In the genomic region with DNA sequence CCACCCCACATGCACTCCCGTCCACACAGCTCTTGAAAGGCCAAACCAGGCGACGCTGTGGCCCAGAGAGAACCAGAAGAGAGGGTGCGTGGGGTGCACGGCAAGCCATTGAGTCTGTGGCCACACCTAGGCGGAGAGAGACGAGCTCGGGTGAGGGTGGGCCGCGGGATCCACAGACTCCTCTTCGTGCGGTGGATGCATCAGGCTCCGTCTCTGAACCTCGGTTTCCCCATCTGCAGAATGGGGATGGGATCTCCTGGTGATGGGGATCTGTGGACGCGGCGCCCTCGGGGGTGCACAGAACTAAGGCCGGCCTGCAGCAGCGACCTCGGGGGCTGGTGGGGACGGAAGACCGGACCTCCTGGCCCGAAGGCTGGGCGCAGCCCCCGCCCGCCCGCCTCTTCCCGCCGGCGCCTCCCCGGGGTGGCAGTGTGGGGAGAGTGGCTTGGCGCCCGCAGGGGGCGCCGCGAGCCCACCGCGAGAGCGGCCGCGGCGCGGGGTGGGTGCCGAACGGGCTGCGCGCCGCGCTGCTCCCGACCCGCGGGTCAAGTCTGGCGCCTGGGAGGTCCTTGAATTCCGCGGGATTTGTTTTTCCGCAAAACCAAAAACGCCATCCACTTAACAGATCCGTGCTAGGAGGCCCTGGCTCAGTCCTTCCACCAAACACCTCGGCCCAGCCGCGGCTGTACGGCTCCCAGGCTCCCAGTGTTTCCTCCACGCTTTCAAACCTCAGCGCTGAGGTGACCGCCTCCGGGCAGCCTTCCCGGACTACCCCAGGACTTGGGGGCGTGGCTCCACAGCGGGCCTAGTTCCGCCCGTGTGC, we compare ENCODE assay signal across 8 cellular contexts. TPM values are rescaled to one million over a fixed set of nuclear protein-coding genes. Genes with fewer than 3 reads are reported as not detected.
DNase-seq lines count a peak whose midpoint lies in the region; ATAC-seq, FAIRE-seq and TF ChIP-seq lines count a peak whose summit lies in the region.

No MANE protein-coding gene starts in this region.

- DNase-seq in BJ (ENCODE audit: low read depth) = no peak
- DNase-seq in NCI-H2227 (lab: John Stamatoyannopoulos, UW; ENCODE audit: unreplicated experiment) = peak; percentile 58
- DNase-seq in activated T-cell treated with anti-CD3 and anti-CD28 coated beads, Interleukin-2, amount 50 U/mL, for 4 hours = peak; percentile 22
- peak; percentile 30 for DNase-seq in fibroblast of mammary gland (ENCODE audit: low read depth)
- peak; percentile 29 for DNase-seq in naive B cell
- peak; percentile 72 for DNase-seq in urothelium cell line (ENCODE audit: low spot score)
- no peak for DNase-seq in putamen (ENCODE audit: low spot score)

- H3K27me3 ChIP-seq in BJ (ENCODE audit: control insufficient read depth, insufficient read depth, low read length) = no peaks in the 10 kb centered on the region

- TF ChIP-seq CTCF in BJ (IDR thresholded peaks at IDR 0.05; ENCODE audit: insufficient read depth, low read depth, low read length) (no peak), fibroblast of mammary gland (conservative IDR thresholded peaks at IDR 0.05; ENCODE audit: control insufficient read depth, insufficient read depth, low read depth, low read length) (no peak)

- CTCF ChIA-PET in BJ (lab: Yijun Ruan, JAX) = interaction anchor here (0.7 to 0.8 kb wide), 3 partner anchors 9 to 285 kb away, joined by 3 to 7 read pairs (median 5); no protein-coding TSS in a partner anchor

- no peaks in the 10 kb centered on the region for H3K9me3 Mint-ChIP-seq in activated T-cell treated with anti-CD3 and anti-CD28 coated beads, Interleukin-2, amount 50 U/mL, for 4 hours
- H3K9me3 Mint-ChIP-seq in naive B cell = no peaks in the 10 kb centered on the region

- peak overlapping the region; percentile 83 for H3K4me3 Mint-ChIP-seq in activated T-cell treated with anti-CD3 and anti-CD28 coated beads, Interleukin-2, amount 50 U/mL, for 4 hours
- H3K4me3 Mint-ChIP-seq in naive B cell = peak overlapping the region; percentile 78 to 90 (median 84)

- ATAC-seq in GM19438 (IDR thresholded peaks at IDR 0.05; ENCODE audit: low read depth, unreplicated experiment) = peak; percentile 58
- peak; percentile 92 to 94 for ATAC-seq in activated T-cell treated with anti-CD3 and anti-CD28 coated beads, Interleukin-2, amount 50 U/mL, for 4 hours
- ATAC-seq in naive B cell (ENCODE audit: low read depth in 2 of 2) = peak; percentile 93 to 94

- FAIRE-seq in urothelium cell line (lab: Jason Lieb, UNC) = no peak

- H3K27me3 Mint-ChIP-seq in activated T-cell treated with anti-CD3 and anti-CD28 coated beads, Interleukin-2, amount 50 U/mL, for 4 hours (ENCODE audit: low read depth) = peaks cover 26% of the 10 kb centered on the region
- peaks cover 47 to 70% (median 56%) of the 10 kb centered on the region in 3 donors for H3K27me3 Mint-ChIP-seq in naive B cell

- peaks cover 7% of the 10 kb centered on the region for H3K4me1 Mint-ChIP-seq in activated T-cell treated with anti-CD3 and anti-CD28 coated beads, Interleukin-2, amount 50 U/mL, for 4 hours (ENCODE audit: low read depth)
- peaks cover 9 to 17% (median 11%) of the 10 kb centered on the region in 3 donors for H3K4me1 Mint-ChIP-seq in naive B cell

- H3K27ac Mint-ChIP-seq in naive B cell = peak overlapping the region in 3 of 6 donors; percentile 33 to 91 (median 62)

- H3K4me3 ChIP-seq in BJ (ENCODE audit: low read depth, low read length) (peak overlapping the region; percentile 36), fibroblast of mammary gland (ENCODE audit: control insufficient read depth, low read depth, low read length) (peak overlapping the region; percentile 56)

- no peaks in the 10 kb centered on the region for H3K36me3 Mint-ChIP-seq in activated T-cell treated with anti-CD3 and anti-CD28 coated beads, Interleukin-2, amount 50 U/mL, for 4 hours (ENCODE audit: insufficient read depth)
- no peaks in the 10 kb centered on the region for H3K36me3 Mint-ChIP-seq in naive B cell

- H3K36me3 ChIP-seq in BJ (ENCODE audit: control insufficient read depth, insufficient read depth, low read length) = no peaks in the 10 kb centered on the region

- POLR2A ChIA-PET in BJ (lab: Charles Lee) = no interaction called here

RNA-seq across cellular contexts. Expression of a gene that starts 13.2 kb away (rescaled TPM):
- polyA plus RNA-seq in BJ (2011; rRNA removed) (62.5 and 67.6 TPM in 2 replicates), naive B cell (ENCODE audit: low read depth in 6 of 6) (100 to 1,000 TPM; 126 to 160 (median 139) TPM)
- polyA minus RNA-seq in BJ (2011; rRNA and poly(A)+ RNA removed) = 28.9 and 39.7 TPM in 2 replicates
- 10 to 100 TPM; 79.0 to 81.9 (median 81.8) TPM for total RNA-seq in activated T-cell treated with anti-CD3 and anti-CD28 coated beads, Interleukin-2, amount 50 U/mL, for 4 hours

Comparison
In these comparisons a context has a peak if more than half of its experiments do, and no peak if none do; other contexts are left out.
1. DNase-seq: peak in NCI-H2227 (single experiment), activated T-cell treated with anti-CD3 and anti-CD28 coated beads, Interleukin-2, amount 50 U/mL, for 4 hours (single experiment), fibroblast of mammary gland (single experiment), naive B cell (single experiment) and urothelium cell line (single experiment); none in BJ (single experiment) and putamen (single experiment).
2. Peak in every context shown above with its lines, with median percentiles within 50 percentile points of each other: ATAC-seq.